In the genomic region with DNA sequence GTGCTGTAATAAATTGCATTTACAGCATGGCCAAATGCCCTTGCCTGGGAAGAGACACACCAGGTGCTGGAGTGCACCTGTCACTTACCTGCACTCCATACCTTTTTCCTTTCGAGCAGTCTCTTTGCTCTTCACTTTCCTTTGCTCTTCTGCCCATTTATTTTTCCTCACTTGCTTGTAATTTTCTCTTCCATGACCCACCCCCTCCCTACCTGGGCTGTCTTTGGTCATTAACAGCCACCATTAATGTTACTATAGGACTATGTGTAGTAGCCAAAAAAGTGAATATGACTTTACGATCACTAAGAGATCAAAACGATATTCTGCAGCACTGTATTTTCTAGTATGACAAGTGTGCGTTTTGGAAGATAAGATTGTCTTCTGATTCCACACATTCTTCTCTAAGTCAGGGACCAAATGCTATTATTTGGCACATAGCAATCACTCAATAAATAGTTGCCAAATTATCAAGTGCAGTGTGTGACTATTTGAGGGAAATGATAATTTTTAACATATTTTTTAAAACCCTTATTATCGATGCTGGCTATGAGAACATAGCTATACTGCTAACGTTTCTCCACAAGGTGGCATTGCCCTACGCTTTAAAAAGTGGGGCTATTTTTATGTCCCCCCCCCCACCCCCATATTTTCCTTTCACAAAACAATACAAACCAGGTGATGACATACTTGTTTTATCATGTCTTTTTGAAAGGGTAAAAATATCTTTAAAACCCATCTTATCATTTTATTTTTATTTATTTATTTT, we compare ENCODE assay signal across 12 cellular contexts.
DNase-seq lines count a peak whose midpoint lies in the region; ATAC-seq and TF ChIP-seq lines count a peak whose summit lies in the region.
"Had no signal": no experiment of that assay in that cellular context is flagged by ENCODE, and none has a peak within 500 bp of the region (broad histone marks: within the 10 kb centered on the region; RNA-seq: fewer than 3 reads in every experiment).

No MANE protein-coding gene starts in this region.

- 87 to 88% methylated on average over 7 of the region's 7 CpGs for WGBS in heart right ventricle, 2 donors
- 78 to 84% (median 81%) methylated on average over 7 of the region's 7 CpGs for WGBS in heart left ventricle, 4 donors
- WGBS in esophagus muscularis mucosa = 88% methylated on average over 7 of the region's 7 CpGs
- WGBS in smooth muscle cell (ENCODE audit: low lambda C conversion rate) = 92% methylated on average over 7 of the region's 7 CpGs

- TF ChIP-seq CTCF in heart right ventricle (IDR thresholded peaks at IDR 0.05) (peak in 6 of 9 donors; percentile 13 to 26 (median 16)), heart left ventricle (IDR thresholded peaks at IDR 0.05) (peak in 6 of 12 donors; percentile 7 to 30 (median 17)), OCI-LY3 (IDR thresholded peaks at IDR 0.05; ENCODE audit: low read depth, low read length) (peak; percentile 25; the same call in 1 of the 2 replicates), esophagus muscularis mucosa (IDR thresholded peaks at IDR 0.05) (peak in 2 of 3 experiments; percentile 18 to 20), smooth muscle cell (IDR thresholded peaks at IDR 0.05; ENCODE audit: borderline replicate concordance, insufficient read depth, poor library complexity, severe bottlenecking) (peak; percentile 21)

- no peak for TF ChIP-seq EP300 in esophagus muscularis mucosa (IDR thresholded peaks at IDR 0.05)

- H3K4me1 ChIP-seq in heart right ventricle = peaks cover 0 to 17% (median 6%) of the 10 kb centered on the region in 9 donors
- H3K4me1 ChIP-seq in heart left ventricle = peaks cover 0 to 11% (median 5%) of the 10 kb centered on the region in 12 donors
- no peaks in the 10 kb centered on the region for H3K4me1 ChIP-seq in OCI-LY3 (ENCODE audit: low read length)
- H3K4me1 ChIP-seq in esophagus muscularis mucosa = peaks cover 3 to 9% (median 4%) of the 10 kb centered on the region in 4 donors
- no peaks in the 10 kb centered on the region for H3K4me1 ChIP-seq in smooth muscle cell (ENCODE audit: low read depth)

- H3K4me2 ChIP-seq in OCI-LY3 (ENCODE audit: low read length) (no peak overlapping the region), smooth muscle cell (no peak overlapping the region)
- H3K4me2 ChIP-seq: KMS-11 had no signal

- H4K20me1 ChIP-seq in OCI-LY3 (ENCODE audit: insufficient read depth, low read length) (no peaks in the 10 kb centered on the region), smooth muscle cell (ENCODE audit: low read depth) (peaks cover 74% of the 10 kb centered on the region)

- H2AFZ ChIP-seq in OCI-LY3 (ENCODE audit: low read depth, low read length) = no peak overlapping the region
- H2AFZ ChIP-seq in smooth muscle cell (ENCODE audit: low read depth) = no peak overlapping the region

- no peak overlapping the region for H3K9ac ChIP-seq in OCI-LY3 (ENCODE audit: low read length)
- no peak overlapping the region for H3K9ac ChIP-seq in smooth muscle cell (ENCODE audit: low read depth)
- H3K9ac ChIP-seq: KMS-11 had no signal

- H3K36me3 ChIP-seq in heart right ventricle = peaks cover 0 to 99% (median 32%) of the 10 kb centered on the region in 9 donors
- peaks cover 0 to 98% (median 94%) of the 10 kb centered on the region in 9 donors for H3K36me3 ChIP-seq in heart left ventricle
- no peaks in the 10 kb centered on the region for H3K36me3 ChIP-seq in OCI-LY3 (replicated peaks; ENCODE audit: low read depth, low read length)
- peaks cover 12 to 88% (median 76%) of the 10 kb centered on the region in 4 donors for H3K36me3 ChIP-seq in esophagus muscularis mucosa
- peaks cover 14% of the 10 kb centered on the region for H3K36me3 ChIP-seq in smooth muscle cell (ENCODE audit: low read depth)

- H3K27ac ChIP-seq in heart right ventricle = no peak overlapping the region
- H3K27ac ChIP-seq in heart left ventricle = no peak overlapping the region
- no peak overlapping the region for H3K27ac ChIP-seq in OCI-LY3 (ENCODE audit: low read length)
- no peak overlapping the region for H3K27ac ChIP-seq in esophagus muscularis mucosa (replicated peaks in 1 of 4)
- peak overlapping the region; percentile 5 for H3K27ac ChIP-seq in smooth muscle cell (ENCODE audit: low read depth)
- H3K27ac ChIP-seq: KMS-11, vagina had no signal

- H3K4me3 ChIP-seq in heart right ventricle = no peak overlapping the region
- no peak overlapping the region for H3K4me3 ChIP-seq in heart left ventricle
- H3K4me3 ChIP-seq in OCI-LY3 (ENCODE audit: low read length) = no peak overlapping the region
- H3K4me3 ChIP-seq in esophagus muscularis mucosa = no peak overlapping the region
- no peak overlapping the region for H3K4me3 ChIP-seq in smooth muscle cell
- H3K4me3 ChIP-seq: stomach, vagina had no signal

- no peaks in the 10 kb centered on the region for H3K27me3 ChIP-seq in heart right ventricle
- H3K27me3 ChIP-seq in heart left ventricle = no peaks in the 10 kb centered on the region
- H3K27me3 ChIP-seq in OCI-LY3 (ENCODE audit: low read depth, low read length) = no peaks in the 10 kb centered on the region
- H3K27me3 ChIP-seq in esophagus muscularis mucosa = no peaks in the 10 kb centered on the region
- H3K27me3 ChIP-seq in smooth muscle cell (ENCODE audit: low read depth) = no peaks in the 10 kb centered on the region
- H3K27me3 ChIP-seq: stomach, vagina had no signal

- H3K9me3 ChIP-seq in heart right ventricle = no peaks in the 10 kb centered on the region
- H3K9me3 ChIP-seq in heart left ventricle = no peaks in the 10 kb centered on the region
- no peaks in the 10 kb centered on the region for H3K9me3 ChIP-seq in OCI-LY3 (ENCODE audit: insufficient read depth, low read length)
- no peaks in the 10 kb centered on the region for H3K9me3 ChIP-seq in esophagus muscularis mucosa
- H3K9me3 ChIP-seq in smooth muscle cell (replicated peaks; ENCODE audit: low read depth) = no peaks in the 10 kb centered on the region
- H3K9me3 ChIP-seq: stomach, vagina had no signal

- H3K79me2 ChIP-seq in OCI-LY3 (ENCODE audit: low read length) = no peaks in the 10 kb centered on the region
- peaks cover 41% of the 10 kb centered on the region for H3K79me2 ChIP-seq in smooth muscle cell (ENCODE audit: low read depth)

- no peak for ATAC-seq in heart right ventricle
- ATAC-seq in heart left ventricle = no peak
- ATAC-seq in GM21447 (IDR thresholded peaks at IDR 0.05; ENCODE audit: unreplicated experiment) = no peak
- ATAC-seq: left colon had no signal

- TF ChIP-seq POLR2A in heart left ventricle (IDR thresholded peaks at IDR 0.05) (no peak), esophagus muscularis mucosa (IDR thresholded peaks at IDR 0.05; ENCODE audit: low read depth) (no peak)

- peaks cover 32% of the 10 kb centered on the region for H3F3A ChIP-seq in smooth muscle cell (ENCODE audit: low read depth)

- DNase-seq in heart right ventricle = no peak
- DNase-seq in heart left ventricle = no peak
- DNase-seq in esophagus muscularis mucosa (ENCODE audit: extremely low spot score) = no peak
- DNase-seq in smooth muscle cell (lab: John Stamatoyannopoulos, UW; ENCODE audit: unreplicated experiment) = no peak
- no peak for DNase-seq in NCI-H345 treated with DMSO at 0.1 percent for 48 hours (lab: John Stamatoyannopoulos, UW; ENCODE audit: unreplicated experiment)
- no peak for DNase-seq in pons (ENCODE audit: low spot score)
- DNase-seq: left colon, stomach had no signal

- intact Hi-C loops in heart right ventricle (cut with DNase I) (loop anchor here in 6 of 10 donors (2.0 to 10.0 kb wide), 8 partner anchors 47 to 499 kb away; a partner anchor contains a TSS), heart left ventricle (cut with DNase I) (loop anchor here in 7 of 10 donors (5.0 to 10.0 kb wide), 8 partner anchors 42 to 507 kb away; a partner anchor contains a TSS), esophagus muscularis mucosa (cut with DNase I) (no loop called here)
